In the genomic region with DNA sequence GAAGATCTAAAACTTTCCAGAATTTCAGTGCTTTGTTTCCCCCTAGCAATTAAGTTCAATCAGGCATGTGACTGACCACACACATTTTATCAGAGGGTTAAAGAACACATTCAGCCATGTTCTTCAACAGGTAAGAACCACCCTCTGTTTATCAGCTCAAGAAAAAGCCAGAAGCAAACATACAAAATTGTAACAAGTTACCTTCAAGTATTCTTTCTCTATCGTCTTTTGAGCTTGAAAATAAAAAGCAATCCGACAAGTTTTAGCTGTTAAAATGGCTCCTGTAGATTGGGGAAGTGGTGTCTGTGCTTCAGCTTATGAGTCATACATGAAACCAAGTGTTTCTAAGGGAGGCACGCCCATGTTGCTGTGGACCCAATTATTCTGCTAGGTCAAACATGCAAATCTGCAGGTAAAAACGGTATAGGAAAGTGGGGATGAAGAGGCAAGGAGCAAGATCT, we compare ENCODE assay signal across 8 cellular contexts. TPM values are rescaled to one million over a fixed set of nuclear protein-coding genes. Genes with fewer than 3 reads are reported as not detected.
DNase-seq lines count a peak whose midpoint lies in the region; ATAC-seq lines count a peak whose summit lies in the region.

A gene (minus strand): TSS at position 290 of the 461 bp plus-strand sequence. CDS start 37,262 bp downstream, outside the sequence.

- H3K9ac ChIP-seq in mesendoderm (ENCODE audit: low read length) = no peak within 1 kb of the TSS

- POLR2A ChIA-PET in activated CD8-positive, alpha-beta memory T cell treated with anti-CD3 and anti-CD28 coated beads for 36 hours (lab: Charles Lee) = interaction anchor here (0.6 to 2.6 kb wide), 3 partner anchors 40 to 98 kb away, joined by 3 to 12 read pairs (median 5); a partner anchor contains a TSS

- no peaks in the 10 kb centered on the region for H3K9me3 Mint-ChIP-seq in stimulated activated naive CD8-positive, alpha-beta T cell treated with anti-CD3 and anti-CD28 coated beads, Interleukin-15, amount 100 ng/mL, for 72 hours

- no peak within 1 kb of the TSS for H2BK5ac ChIP-seq in mesendoderm (ENCODE audit: low read length)

- H3K27ac Mint-ChIP-seq in stimulated activated naive CD8-positive, alpha-beta T cell treated with anti-CD3 and anti-CD28 coated beads, Interleukin-15, amount 100 ng/mL, for 72 hours = peak within 1 kb of the TSS; percentile 98 to 99

- H3K79me2 ChIP-seq in mesendoderm (ENCODE audit: control insufficient read depth, insufficient read depth, low read length) = no peaks in the 10 kb centered on the region

- H4K8ac ChIP-seq in mesendoderm (ENCODE audit: low read depth, low read length) = no peak within 1 kb of the TSS

- no peaks in the 10 kb centered on the region for H3K79me1 ChIP-seq in mesendoderm (ENCODE audit: low read length)

- no peaks in the 10 kb centered on the region for H3K27me3 ChIP-seq in mesendoderm (ENCODE audit: insufficient read depth, low read length, poor library complexity)

- peak; percentile 91 for ATAC-seq in HG02840 (IDR thresholded peaks at IDR 0.05; ENCODE audit: low FRiP score, unreplicated experiment)
- ATAC-seq in stimulated activated naive CD8-positive, alpha-beta T cell treated with anti-CD3 and anti-CD28 coated beads, Interleukin-15, amount 100 ng/mL, for 72 hours = peak; percentile 96

- peaks cover 33% of the 10 kb centered on the region for H3K4me1 Mint-ChIP-seq in stimulated activated naive CD8-positive, alpha-beta T cell treated with anti-CD3 and anti-CD28 coated beads, Interleukin-15, amount 100 ng/mL, for 72 hours

- H3K4ac ChIP-seq in mesendoderm (ENCODE audit: low read depth, low read length) = no peak within 1 kb of the TSS

- H3K4me3 ChIP-seq in mesendoderm (ENCODE audit: low read length) = no peak within 1 kb of the TSS

- no peaks in the 10 kb centered on the region for H3K36me3 ChIP-seq in mesendoderm (ENCODE audit: control insufficient read depth, insufficient read depth, low read length)

- H3K23ac ChIP-seq in mesendoderm (ENCODE audit: low read length) = no peak within 1 kb of the TSS

- peak within 1 kb of the TSS; percentile 68 for H3K18ac ChIP-seq in mesendoderm (ENCODE audit: low read length)

- peak within 1 kb of the TSS; percentile 27 for H3K27ac ChIP-seq in mesendoderm (ENCODE audit: low read depth, low read length)

- no peak within 1 kb of the TSS for H2BK120ac ChIP-seq in mesendoderm (ENCODE audit: low read depth, low read length)

- no peak within 1 kb of the TSS for H4K5ac ChIP-seq in mesendoderm (ENCODE audit: low read length)

- no peak within 1 kb of the TSS for H2AK5ac ChIP-seq in mesendoderm (ENCODE audit: low read length)

- H3K4me3 Mint-ChIP-seq in stimulated activated naive CD8-positive, alpha-beta T cell treated with anti-CD3 and anti-CD28 coated beads, Interleukin-15, amount 100 ng/mL, for 72 hours = peak within 1 kb of the TSS; percentile 90 to 95

- H3K27me3 Mint-ChIP-seq in stimulated activated naive CD8-positive, alpha-beta T cell treated with anti-CD3 and anti-CD28 coated beads, Interleukin-15, amount 100 ng/mL, for 72 hours = no peaks in the 10 kb centered on the region

- WGBS in mesendoderm (ENCODE audit: extremely low coverage, insufficient coverage, low lambda C conversion rate) = no CpG with 5 or more reads among the region's 4 CpGs

- peaks cover 2% of the 10 kb centered on the region for H3K4me1 ChIP-seq in mesendoderm (ENCODE audit: control insufficient read depth, low read depth, low read length)

- no peak for DNase-seq in activated CD8-positive, alpha-beta memory T cell treated with anti-CD3 and anti-CD28 coated beads for 24 hours
- DNase-seq in NCI-H146 treated with DMSO at 0.1 percent for 48 hours (lab: John Stamatoyannopoulos, UW; ENCODE audit: unreplicated experiment) (peak; percentile 81), mesendoderm (peak; percentile 76)
- peak; percentile 32 for DNase-seq in activated CD4-positive, alpha-beta T cell treated with anti-CD3 and anti-CD28 coated beads for 1 hour
- DNase-seq in effector CD4-positive, alpha-beta T cell = peak; percentile 54
- DNase-seq in stimulated activated naive CD8-positive, alpha-beta T cell treated with anti-CD3 and anti-CD28 coated beads, Interleukin-15, amount 100 ng/mL, for 72 hours = peak; percentile 42 to 58

- no peak within 1 kb of the TSS for H3K56ac ChIP-seq in mesendoderm (ENCODE audit: low read length)

- no peak within 1 kb of the TSS for H2BK15ac ChIP-seq in mesendoderm (replicated peaks; ENCODE audit: low read depth)

- H3K4me2 ChIP-seq in mesendoderm (ENCODE audit: low read length) = no peak within 1 kb of the TSS

- CTCF ChIA-PET in activated CD8-positive, alpha-beta memory T cell treated with anti-CD3 and anti-CD28 coated beads for 36 hours (lab: Charles Lee) = interaction anchor here (0.6 to 1.5 kb wide), 4 partner anchors 45 to 241 kb away, joined by 3 to 6 read pairs (median 4); no protein-coding TSS in a partner anchor

RNA-seq across cellular contexts. Expression of the gene that starts here (rescaled TPM):
- 10 to 100 TPM; 68.9 to 69.4 TPM for total RNA-seq in activated CD8-positive, alpha-beta memory T cell treated with anti-CD3 and anti-CD28 coated beads for 36 hours
- polyA plus RNA-seq in mesendoderm (2013, experiment 1 of 2) = 13.8 TPM
- 14.7 TPM for polyA plus RNA-seq in mesendoderm (2013, experiment 2 of 2)
